8 cellular contexts compared by ENCODE assay signal in the genomic region with DNA sequence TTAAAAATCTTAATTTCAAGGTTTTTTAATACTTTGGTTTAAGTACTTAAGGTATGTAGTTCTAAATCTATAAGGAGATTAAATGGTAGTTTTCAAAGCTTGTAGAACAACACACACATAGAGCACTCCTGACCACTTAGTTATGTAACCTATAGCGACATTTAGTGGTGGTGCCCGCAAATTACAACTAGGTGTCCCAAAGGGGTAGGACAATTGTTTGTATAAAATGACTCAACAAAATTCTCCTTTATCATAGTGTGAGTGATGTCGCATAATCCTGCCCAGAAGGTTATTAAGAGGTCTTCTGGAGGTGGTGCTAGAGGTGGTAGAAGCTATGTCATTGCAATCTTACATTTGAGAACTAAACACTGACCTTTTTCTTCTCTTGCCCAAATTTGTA.
A peak's percentile ranks its signal among the peaks of the same experiment; 100 is the strongest.
DNase-seq lines count a peak whose midpoint lies in the region; ATAC-seq lines count a peak whose summit lies in the region.

No MANE protein-coding gene starts in this region.

- DNase-seq in AG08396 (ENCODE audit: low spot score) (peak; percentile 60), NCI-H2196 treated with DMSO at 0.1 percent for 48 hours (lab: John Stamatoyannopoulos, UW; ENCODE audit: unreplicated experiment) (peak; percentile 4), cerebellum (ENCODE audit: low spot score) (peak; percentile 60), kidney tubule cell (ENCODE audit: low spot score) (peak; percentile 86)
- peak; percentile 12 to 44 (median 28) for DNase-seq in activated CD4-positive, CD25-positive, alpha-beta regulatory T cell (lab: John Stamatoyannopoulos, UW)
- DNase-seq in stimulated activated CD4-positive, alpha-beta T cell treated with anti-CD3 and anti-CD28 coated beads, Interleukin-4, amount 100 ng/mL, for 1 hour, result peak; percentile 72

- ATAC-seq in GM18868 (IDR thresholded peaks at IDR 0.05; ENCODE audit: unreplicated experiment) (peak; percentile 97), HG03280 (IDR thresholded peaks at IDR 0.05; ENCODE audit: unreplicated experiment) (peak; percentile 91)

Comparison
In these comparisons a context has a peak if more than half of its experiments do, and no peak if none do; other contexts are left out.
1. Peak in every context shown above with its lines: DNase-seq and ATAC-seq.
2. DNase-seq: peak in every context shown above with its lines; median percentile 86 in kidney tubule cell; 72 in stimulated activated CD4-positive, alpha-beta T cell treated with anti-CD3 and anti-CD28 coated beads, Interleukin-4, amount 100 ng/mL, for 1 hour; 60 in AG08396; 60 in cerebellum; 28 in activated CD4-positive, CD25-positive, alpha-beta regulatory T cell; 4 in NCI-H2196 treated with DMSO at 0.1 percent for 48 hours.